In the genomic region with DNA sequence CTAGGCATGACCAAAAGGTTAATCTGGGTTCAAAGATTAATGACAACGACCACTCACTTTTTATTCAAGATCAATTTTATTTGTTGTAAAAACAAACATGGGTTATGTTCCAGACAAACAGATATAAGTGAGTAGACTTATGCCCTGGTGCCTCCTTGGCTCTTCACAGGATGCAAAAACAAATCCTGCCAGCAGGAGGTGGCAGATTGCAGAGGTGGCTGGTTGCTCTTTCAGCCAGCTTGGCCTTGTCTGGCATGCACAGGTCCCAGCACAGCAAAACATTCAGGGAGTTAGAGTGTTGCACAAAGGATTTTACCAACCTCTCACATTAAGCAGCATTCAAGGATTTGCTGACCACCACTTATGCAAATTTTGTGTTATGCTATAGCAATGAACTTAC, we compare ENCODE assay signal across 8 cellular contexts.
DNase-seq lines count a peak whose midpoint lies in the region; ATAC-seq and TF ChIP-seq lines count a peak whose summit lies in the region.
"Not testable (repeated sequence)": the region's sequence is repeated elsewhere in the genome, so short reads cannot be mapped to it uniquely, and the experiment has no call there.

No MANE protein-coding gene starts in this region.

- H3K4me3 Mint-ChIP-seq in activated CD8-positive, alpha-beta T cell treated with anti-CD3 and anti-CD28 coated beads for 36 hours; activated naive CD4-positive, alpha-beta T cell treated with anti-CD3 and anti-CD28 coated beads, Interleukin-2, amount 10 ng/mL, durations not matched to agents 7 days and 5 days; endothelial cell (ENCODE audit: unreplicated experiment): not testable (repeated sequence)

- not testable (repeated sequence) for H3K27me3 Mint-ChIP-seq in activated CD8-positive, alpha-beta T cell treated with anti-CD3 and anti-CD28 coated beads for 36 hours; activated naive CD4-positive, alpha-beta T cell treated with anti-CD3 and anti-CD28 coated beads, Interleukin-2, amount 10 ng/mL, durations not matched to agents 7 days and 5 days; endothelial cell (ENCODE audit: unreplicated experiment)

- H3K4me1 ChIP-seq in Peyer's patch; mucosa of descending colon (ENCODE audit: low read depth); transverse colon: not testable (repeated sequence)

- not testable (repeated sequence) for TF ChIP-seq EP300 in transverse colon (IDR thresholded peaks at IDR 0.05; ENCODE audit: low read depth)

- H3K4me1 Mint-ChIP-seq in activated CD8-positive, alpha-beta T cell treated with anti-CD3 and anti-CD28 coated beads for 36 hours (ENCODE audit: low read depth); activated naive CD4-positive, alpha-beta T cell treated with anti-CD3 and anti-CD28 coated beads, Interleukin-2, amount 10 ng/mL, durations not matched to agents 7 days and 5 days; endothelial cell (ENCODE audit: unreplicated experiment): not testable (repeated sequence)

- not testable (repeated sequence) for ATAC-seq in activated CD8-positive, alpha-beta T cell treated with anti-CD3 and anti-CD28 coated beads for 36 hours; mucosa of descending colon

- H3K36me3 Mint-ChIP-seq in activated CD8-positive, alpha-beta T cell treated with anti-CD3 and anti-CD28 coated beads for 36 hours (ENCODE audit: low read depth); activated naive CD4-positive, alpha-beta T cell treated with anti-CD3 and anti-CD28 coated beads, Interleukin-2, amount 10 ng/mL, durations not matched to agents 7 days and 5 days; endothelial cell (ENCODE audit: low read depth, unreplicated experiment): not testable (repeated sequence)

- TF ChIP-seq CTCF in GM12872 (IDR thresholded peaks at IDR 0.05; ENCODE audit: insufficient read depth, low read depth, low read length) (peak; percentile 8; the same call in 1 of the 3 replicates), endothelial cell (IDR thresholded peaks at IDR 0.05; ENCODE audit: unreplicated experiment) (peak; percentile 25)
- TF ChIP-seq CTCF in Peyer's patch (IDR thresholded peaks at IDR 0.05); activated CD8-positive, alpha-beta T cell treated with anti-CD3 and anti-CD28 coated beads for 36 hours (IDR thresholded peaks at IDR 0.05); mucosa of descending colon (IDR thresholded peaks at IDR 0.05); transverse colon (IDR thresholded peaks at IDR 0.05): not testable (repeated sequence)

- H3K27me3 ChIP-seq in Peyer's patch, transverse colon: not testable (repeated sequence)

- not testable (repeated sequence) for H3K9me3 Mint-ChIP-seq in activated CD8-positive, alpha-beta T cell treated with anti-CD3 and anti-CD28 coated beads for 36 hours; activated naive CD4-positive, alpha-beta T cell treated with anti-CD3 and anti-CD28 coated beads, Interleukin-2, amount 10 ng/mL, durations not matched to agents 7 days and 5 days; endothelial cell (ENCODE audit: unreplicated experiment)

- not testable (repeated sequence) for H3K36me3 ChIP-seq in Peyer's patch; mucosa of descending colon (ENCODE audit: low read depth); transverse colon

- 80% methylated on average over 1 of the region's 1 CpG; no CpG with 5 or more reads in 1 of the 2 donors for WGBS in transverse colon (ENCODE audit: low coverage in 1 of 2), 2 donors

- in situ Hi-C loops in transverse colon (cut with MboI; ENCODE audit: low pct_ligation_motif_present in 1 of 4, low pct_unique_long_range_greater_than_20kb in 1 of 4, low sequenced_read_pairs in 3 of 4): not testable (repeated sequence)

- TF ChIP-seq POLR2A in Peyer's patch (IDR thresholded peaks at IDR 0.05); transverse colon (IDR thresholded peaks at IDR 0.05): not testable (repeated sequence)

- DNase-seq in Peyer's patch: peak in 2 of 3 donors; percentile 19 to 56
- peak; percentile 57 for DNase-seq in activated CD8-positive, alpha-beta T cell treated with anti-CD3 and anti-CD28 coated beads for 36 hours
- DNase-seq in activated naive CD4-positive, alpha-beta T cell treated with anti-CD3 and anti-CD28 coated beads, Interleukin-2, amount 10 ng/mL, durations not matched to agents 7 days and 5 days: peak; percentile 56
- DNase-seq in endothelial cell (ENCODE audit: low spot score): peak; percentile 72
- DNase-seq in mucosa of descending colon: peak in 2 of 3 donors; percentile 51 to 66
- DNase-seq in stimulated activated CD4-positive, alpha-beta T cell treated with anti-CD3 and anti-CD28 coated beads, Interleukin-1b, Interleukin-23, amount 100 ng/mL, for 48 hours: peak; percentile 16
- DNase-seq in transverse colon: peak; percentile 45

- POLR2A ChIA-PET in activated CD8-positive, alpha-beta T cell treated with anti-CD3 and anti-CD28 coated beads for 36 hours (lab: Charles Lee): not testable (repeated sequence)

- CTCF ChIA-PET in activated CD8-positive, alpha-beta T cell treated with anti-CD3 and anti-CD28 coated beads for 36 hours (lab: Charles Lee); activated naive CD4-positive, alpha-beta T cell treated with anti-CD3 and anti-CD28 coated beads, Interleukin-2, amount 10 ng/mL, durations not matched to agents 7 days and 5 days (lab: Charles Lee): not testable (repeated sequence)

- H3K4me3 ChIP-seq in Peyer's patch, mucosa of descending colon, transverse colon: not testable (repeated sequence)

- intact Hi-C loops in activated CD8-positive, alpha-beta T cell treated with anti-CD3 and anti-CD28 coated beads for 36 hours (cut with micrococcal nuclease); mucosa of descending colon (cut with DNase I, micrococcal nuclease); transverse colon (cut with DNase I; ENCODE audit: low total_unique reads): not testable (repeated sequence)

- H3K27ac Mint-ChIP-seq in activated CD8-positive, alpha-beta T cell treated with anti-CD3 and anti-CD28 coated beads for 36 hours; activated naive CD4-positive, alpha-beta T cell treated with anti-CD3 and anti-CD28 coated beads, Interleukin-2, amount 10 ng/mL, durations not matched to agents 7 days and 5 days; endothelial cell (ENCODE audit: unreplicated experiment): not testable (repeated sequence)

- H3K27ac ChIP-seq in Peyer's patch, transverse colon: not testable (repeated sequence)

- not testable (repeated sequence) for H3K9me3 ChIP-seq in Peyer's patch, mucosa of descending colon, transverse colon

Comparison
In these comparisons a context has a peak if more than half of its experiments do, and no peak if none do; other contexts are left out.
1. DNase-seq: peak in every context shown above with its lines; median percentile 72 in endothelial cell; 58 in mucosa of descending colon; 57 in activated CD8-positive, alpha-beta T cell treated with anti-CD3 and anti-CD28 coated beads for 36 hours; 56 in activated naive CD4-positive, alpha-beta T cell treated with anti-CD3 and anti-CD28 coated beads, Interleukin-2, amount 10 ng/mL, durations not matched to agents 7 days and 5 days; 45 in transverse colon; 38 in Peyer's patch; 16 in stimulated activated CD4-positive, alpha-beta T cell treated with anti-CD3 and anti-CD28 coated beads, Interleukin-1b, Interleukin-23, amount 100 ng/mL, for 48 hours.